Comparison of ENCODE assay signal across 22 cellular contexts in the genomic region with DNA sequence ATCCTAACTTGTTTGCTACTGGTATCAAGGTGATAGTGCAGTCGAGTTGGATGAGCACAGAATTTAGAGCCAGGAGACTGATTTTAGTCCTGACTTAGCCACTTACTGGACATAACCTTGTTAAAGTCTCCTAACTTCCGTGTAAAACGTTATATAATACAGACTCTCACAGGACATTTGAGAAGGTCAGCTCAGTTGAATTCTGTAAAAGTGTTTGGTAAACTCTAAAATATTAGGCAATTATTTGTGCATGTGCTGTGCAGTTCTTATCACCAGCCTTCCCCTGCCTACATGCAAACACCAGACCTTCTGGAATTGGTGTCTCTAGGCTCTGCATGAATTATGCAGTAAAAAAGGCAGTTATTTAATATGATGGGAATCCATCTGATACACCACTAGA. TPM values are rescaled to one million over a fixed set of nuclear protein-coding genes. Genes with fewer than 3 reads are reported as not detected.
DNase-seq lines count a peak whose midpoint lies in the region; ATAC-seq, FAIRE-seq and TF ChIP-seq lines count a peak whose summit lies in the region.
"Had no signal": no experiment of that assay in that cellular context is flagged by ENCODE, and none has a peak within 500 bp of the region (broad histone marks: within the 10 kb centered on the region; RNA-seq: fewer than 3 reads in every experiment).

No MANE protein-coding gene starts in this region.

- no peak overlapping the region; the same call in 1 of the 2 replicates for H3K18ac ChIP-seq in IMR-90 (ENCODE audit: low read depth, low read length)

- H3K4me1 ChIP-seq in IMR-90 (ENCODE audit: control insufficient read depth, insufficient read depth, low read length) (peaks cover 10% of the 10 kb centered on the region), astrocyte (ENCODE audit: insufficient read depth, low read length) (peaks cover 42% of the 10 kb centered on the region), right lobe of liver (peaks cover 0 to 72% (median 24%) of the 10 kb centered on the region in 4 donors), skeletal muscle tissue (ENCODE audit: control insufficient read depth in 3 of 3, insufficient read depth in 3 of 3, low read length in 3 of 3) (peaks cover 42 to 44% (median 43%) of the 10 kb centered on the region in 3 donors)

- H4K91ac ChIP-seq in IMR-90 (ENCODE audit: insufficient read depth, low read depth, low read length) = no peak overlapping the region

- no peak for FAIRE-seq in astrocyte (lab: Jason Lieb, UNC)
- FAIRE-seq: GM12891, RCC 7860 had no signal

- H2BK15ac ChIP-seq in IMR-90 (ENCODE audit: low read depth, low read length) = no peak overlapping the region

- POLR2A ChIA-PET in IMR-90 (lab: Charles Lee; ENCODE audit: unreplicated experiment) = no interaction called here
- POLR2A ChIA-PET in T-cell (lab: Charles Lee) = no interaction called here
- POLR2A ChIA-PET in CD4-positive, alpha-beta T cell (lab: Charles Lee) = no interaction called here

- H2BK5ac ChIP-seq in IMR-90 (ENCODE audit: low read depth, low read length, poor library complexity, severe bottlenecking) = peak overlapping the region; percentile 57

- no peak for DNase-seq in IMR-90
- DNase-seq in astrocyte (ENCODE audit: low read depth) = no peak
- no peak for DNase-seq in right lobe of liver
- no peak for DNase-seq in NCI-H526 treated with DMSO at 0.1 percent for 48 hours (lab: John Stamatoyannopoulos, UW)
- DNase-seq in T-cell = no peak
- DNase-seq in CD4-positive, alpha-beta T cell = no peak
- no peak for DNase-seq in DMS114 treated with DMSO at 0.1 percent for 48 hours (lab: John Stamatoyannopoulos, UW; ENCODE audit: unreplicated experiment)
- DNase-seq: ACHN; activated CD4-positive, alpha-beta T cell treated with anti-CD3 and anti-CD28 coated beads for 48 hours; activated naive CD4-positive, alpha-beta T cell; activated T-cell treated with anti-CD3 and anti-CD28 coated beads, Interleukin-2, amount 50 U/mL, for 4 hours; GOT3; MG63; naive thymus-derived CD4-positive, alpha-beta T cell; NCI-H1436 treated with DMSO at 0.1 percent for 48 hours; NCI-H524; occipital lobe; uterus had no signal

- intact Hi-C loops in IMR-90 (cut with micrococcal nuclease) (no loop called here), right lobe of liver (cut with DNase I) (no loop called here)
- intact Hi-C loops in CD4-positive, alpha-beta T cell (cut with DNase I, micrococcal nuclease) = no loop called here

- H2BK120ac ChIP-seq in IMR-90 (ENCODE audit: low read depth, low read length) = no peak overlapping the region

- in situ Hi-C loops in IMR-90 (cut with MboI; ENCODE audit: low sequenced_read_pairs) = no loop called here

- no peak for TF ChIP-seq CTCF in IMR-90 (conservative IDR thresholded peaks at IDR 0.05; ENCODE audit: low read depth, low read length)
- TF ChIP-seq CTCF in astrocyte (IDR thresholded peaks at IDR 0.05; ENCODE audit: insufficient read depth, low read depth, low read length) = no peak
- no peak for TF ChIP-seq CTCF in right lobe of liver (IDR thresholded peaks at IDR 0.05)
- no peak for TF ChIP-seq CTCF in CD4-positive, alpha-beta T cell (IDR thresholded peaks at IDR 0.05)

- H4K20me1 ChIP-seq in IMR-90 (ENCODE audit: insufficient read depth, low read length) (peaks cover 11% of the 10 kb centered on the region; the same call in 1 of the 2 replicates), astrocyte (ENCODE audit: insufficient read depth, low read length) (no peaks in the 10 kb centered on the region)
- H4K20me1 ChIP-seq: BLaER1 had no signal

- BruUV-seq in IMR-90 (replicated peaks; lab: Mats Ljungman, UMichigan) = no TSS peak

- peaks cover 62% of the 10 kb centered on the region for H3K79me2 ChIP-seq in astrocyte (ENCODE audit: insufficient read depth, low read length)

- H3K4me2 ChIP-seq in IMR-90 (ENCODE audit: low read depth, low read length) (peak overlapping the region; percentile 30; the same call in 1 of the 2 replicates), astrocyte (ENCODE audit: low read length) (peak overlapping the region; percentile 57)
- H3K4me2 ChIP-seq: BLaER1 had no signal

- H3K27ac ChIP-seq in IMR-90 (ENCODE audit: insufficient read depth, low read length) (no peak overlapping the region), astrocyte (ENCODE audit: low read depth, low read length) (peak overlapping the region; percentile 73), right lobe of liver (peak overlapping the region; percentile 20 to 72 (median 48)), skeletal muscle tissue (ENCODE audit: low read depth, low read length) (peak overlapping the region; percentile 28)
- no peak overlapping the region for H3K27ac ChIP-seq in CD4-positive, alpha-beta T cell (ENCODE audit: low read depth, low read length)
- H3K27ac ChIP-seq: BLaER1, uterus had no signal

- H3K27me3 ChIP-seq in IMR-90 (ENCODE audit: control insufficient read depth, insufficient read depth, low read length) (no peaks in the 10 kb centered on the region), astrocyte (ENCODE audit: insufficient read depth, low read length) (no peaks in the 10 kb centered on the region), right lobe of liver (no peaks in the 10 kb centered on the region), skeletal muscle tissue (ENCODE audit: control insufficient read depth in 3 of 3, insufficient read depth in 3 of 3, low read length in 3 of 3) (no peaks in the 10 kb centered on the region)
- H3K27me3 ChIP-seq in CD4-positive, alpha-beta T cell (ENCODE audit: control insufficient read depth, insufficient read depth, low read length) = no peaks in the 10 kb centered on the region
- H3K27me3 ChIP-seq: BLaER1, MG63, uterus had no signal

- H3K56ac ChIP-seq in IMR-90 (ENCODE audit: extremely low read depth, insufficient read depth, low read length) = no peak overlapping the region

- no peaks in the 10 kb centered on the region for H3K27me3 Mint-ChIP-seq in astrocyte (ENCODE audit: low read depth, unreplicated experiment)
- no peaks in the 10 kb centered on the region for H3K27me3 Mint-ChIP-seq in T-cell
- H3K27me3 Mint-ChIP-seq in CD4-positive, alpha-beta T cell = no peaks in the 10 kb centered on the region
- H3K27me3 Mint-ChIP-seq: naive thymus-derived CD4-positive, alpha-beta T cell had no signal

- no CpG with 5 or more reads among the region's 3 CpGs for WGBS in IMR-90 (ENCODE audit: extremely low coverage in 2 of 2, insufficient read length in 1 of 2), 2 experiments
- 10% methylated on average over 3 of the region's 3 CpGs for WGBS in right lobe of liver (ENCODE audit: insufficient coverage, low coverage, low lambda C conversion rate, missing lambda C conversion rate)

- no peak overlapping the region for H2AK9ac ChIP-seq in IMR-90 (replicated peaks; ENCODE audit: low read depth, low read length, poor library complexity)

- H3K9me3 ChIP-seq in IMR-90 (ENCODE audit: control insufficient read depth, insufficient read depth, low read length) (no peaks in the 10 kb centered on the region), astrocyte (ENCODE audit: insufficient read depth, low read depth, low read length) (no peaks in the 10 kb centered on the region), right lobe of liver (no peaks in the 10 kb centered on the region), skeletal muscle tissue (ENCODE audit: control insufficient read depth in 3 of 3, low read length in 3 of 3) (no peaks in the 10 kb centered on the region)
- H3K9me3 ChIP-seq in CD4-positive, alpha-beta T cell (ENCODE audit: control insufficient read depth, low read length) = no peaks in the 10 kb centered on the region
- H3K9me3 ChIP-seq: MG63, uterus had no signal

- TF ChIP-seq RAD21 in IMR-90 (IDR thresholded peaks at IDR 0.05; ENCODE audit: low read length) = no peak

- no peak overlapping the region for H3K4me3 ChIP-seq in IMR-90 (ENCODE audit: insufficient read depth, low read depth, low read length)
- H3K4me3 ChIP-seq in astrocyte (ENCODE audit: insufficient read depth, low read depth, low read length) = no peak overlapping the region
- H3K4me3 ChIP-seq in right lobe of liver = no peak overlapping the region
- H3K4me3 ChIP-seq in skeletal muscle tissue (ENCODE audit: low read length in 3 of 3) = no peak overlapping the region
- H3K4me3 ChIP-seq: BLaER1, MG63, uterus had no signal

- H3K4me3 Mint-ChIP-seq in astrocyte (ENCODE audit: unreplicated experiment) = no peak overlapping the region
- no peak overlapping the region for H3K4me3 Mint-ChIP-seq in T-cell
- no peak overlapping the region for H3K4me3 Mint-ChIP-seq in CD4-positive, alpha-beta T cell
- H3K4me3 Mint-ChIP-seq: activated T-cell treated with anti-CD3 and anti-CD28 coated beads, Interleukin-2, amount 50 U/mL, for 4 hours; naive thymus-derived CD4-positive, alpha-beta T cell had no signal

- H3K79me1 ChIP-seq in IMR-90 (ENCODE audit: low read depth in 1 of 2, low read length in 2 of 2) = peaks cover 28 to 51% of the 10 kb centered on the region in 2 experiments

- no peak overlapping the region for H4K8ac ChIP-seq in IMR-90 (ENCODE audit: low read depth in 2 of 2, low read length in 2 of 2)

- no peaks in the 10 kb centered on the region for H3K9me3 Mint-ChIP-seq in astrocyte (ENCODE audit: unreplicated experiment)
- H3K9me3 Mint-ChIP-seq in T-cell = no peaks in the 10 kb centered on the region
- no peaks in the 10 kb centered on the region for H3K9me3 Mint-ChIP-seq in CD4-positive, alpha-beta T cell
- H3K9me3 Mint-ChIP-seq: activated T-cell treated with anti-CD3 and anti-CD28 coated beads, Interleukin-2, amount 50 U/mL, for 4 hours; naive thymus-derived CD4-positive, alpha-beta T cell had no signal

- dilution Hi-C loops in IMR-90 (cut with HindIII; ENCODE audit: low sequenced_read_pairs, unreplicated experiment) = no loop called here

- CTCF ChIA-PET in IMR-90 (lab: Yijun Ruan, JAX) (no interaction called here), T-cell (lab: Charles Lee) (interaction anchor here in 1 of 2 donors (0.5 kb wide), 1 partner anchor 35 kb away, joined by 4 read pairs; no protein-coding TSS in a partner anchor)
- CTCF ChIA-PET in CD4-positive, alpha-beta T cell (lab: Charles Lee) = no interaction called here

- no peak overlapping the region for H4K5ac ChIP-seq in IMR-90 (ENCODE audit: low read depth, low read length)

- H3K23ac ChIP-seq in IMR-90 (ENCODE audit: low read depth, low read length) = no peak overlapping the region

- H3K4me1 Mint-ChIP-seq in astrocyte (ENCODE audit: low read depth, unreplicated experiment) (peaks cover 48% of the 10 kb centered on the region), T-cell (peaks cover 47 to 53% (median 52%) of the 10 kb centered on the region in 3 donors)
- H3K4me1 Mint-ChIP-seq in CD4-positive, alpha-beta T cell (ENCODE audit: low read depth) = peaks cover 50% of the 10 kb centered on the region

- H3K14ac ChIP-seq in IMR-90 (replicated peaks; ENCODE audit: low read depth, low read length) = no peak overlapping the region; the same call in 1 of the 2 replicates

- no peak overlapping the region for H2AFZ ChIP-seq in IMR-90 (replicated peaks; ENCODE audit: low read length, poor library complexity)
- no peak overlapping the region for H2AFZ ChIP-seq in astrocyte (ENCODE audit: low read depth, low read length)

- H2AK5ac ChIP-seq in IMR-90 (ENCODE audit: low read depth, low read length) = no peak overlapping the region; the same call in 1 of the 2 replicates

- H3K27ac Mint-ChIP-seq in astrocyte (ENCODE audit: unreplicated experiment) (peak overlapping the region; percentile 50), T-cell (no peak overlapping the region)
- no peak overlapping the region for H3K27ac Mint-ChIP-seq in CD4-positive, alpha-beta T cell
- H3K27ac Mint-ChIP-seq: naive thymus-derived CD4-positive, alpha-beta T cell had no signal

- TF ChIP-seq POLR2A in IMR-90 (IDR thresholded peaks at IDR 0.05; ENCODE audit: low read depth, low read length) = no peak
- no peak for TF ChIP-seq POLR2A in right lobe of liver (IDR thresholded peaks at IDR 0.05)

- no peak overlapping the region for H3K4ac ChIP-seq in IMR-90 (ENCODE audit: low read depth, low read length)

- H3K9me1 ChIP-seq in IMR-90 (ENCODE audit: insufficient read depth, low read length) = peaks cover 12% of the 10 kb centered on the region

- H3K36me3 ChIP-seq in IMR-90 (ENCODE audit: control insufficient read depth, insufficient read depth, low read length) (no peaks in the 10 kb centered on the region), astrocyte (ENCODE audit: insufficient read depth, low read length) (no peaks in the 10 kb centered on the region), right lobe of liver (no peaks in the 10 kb centered on the region), skeletal muscle tissue (ENCODE audit: control insufficient read depth in 3 of 3, insufficient read depth in 3 of 3, low read length in 3 of 3) (no peaks in the 10 kb centered on the region)
- H3K36me3 ChIP-seq: BLaER1, MG63, uterus had no signal

- H3K36me3 Mint-ChIP-seq in astrocyte (ENCODE audit: low read depth, unreplicated experiment) (no peaks in the 10 kb centered on the region), T-cell (no peaks in the 10 kb centered on the region)
- H3K36me3 Mint-ChIP-seq in CD4-positive, alpha-beta T cell (ENCODE audit: low read depth) = no peaks in the 10 kb centered on the region

- H2BK20ac ChIP-seq in IMR-90 (ENCODE audit: low read depth, low read length) = peak overlapping the region; percentile 8; the same call in 1 of the 2 replicates

- no peak for ATAC-seq in IMR-90 (ENCODE audit: low read depth)
- peak; percentile 57 to 87 (median 80) for ATAC-seq in right lobe of liver
- no peak for ATAC-seq in T-cell (replicated peaks in 1 of 4)
- no peak for ATAC-seq in CD4-positive, alpha-beta T cell (ENCODE audit: poor library complexity)
- ATAC-seq: activated T-cell treated with anti-CD3 and anti-CD28 coated beads, Interleukin-2, amount 50 U/mL, for 4 hours; naive thymus-derived CD4-positive, alpha-beta T cell had no signal

- H3K9ac ChIP-seq in IMR-90 (ENCODE audit: low read depth, low read length) (no peak overlapping the region; the same call in 1 of the 2 replicates), astrocyte (ENCODE audit: low read length) (peak overlapping the region; percentile 53), skeletal muscle tissue (ENCODE audit: low read depth in 1 of 3, low read length in 3 of 3) (no peak overlapping the region)
- H3K9ac ChIP-seq: BLaER1 had no signal

RNA-seq across cellular contexts. Expression of a gene that starts 45.4 kb away (rescaled TPM):
- total RNA-seq in IMR-90 (2012; rRNA removed) (22.2 and 24.6 TPM in 2 replicates), astrocyte (18.4 and 18.5 TPM in 2 replicates), right lobe of liver (10 to 100 TPM; 34.2 to 67.4 (median 37.8) TPM), skeletal muscle tissue (21.4 TPM), T-cell (10 to 100 TPM in 3 of 5 donors, 1 to 10 TPM in 2; 6.7 to 11.1 (median 10.7) TPM)
- polyA plus RNA-seq in IMR-90 (2012; rRNA removed) = 3.9 and 4.7 TPM in 2 replicates
- 1.6 and 2.5 TPM in 2 replicates for polyA plus RNA-seq in IMR-90 (2012; cell fraction: cytosol; rRNA removed)
- 1.7 and 5.1 TPM in 2 replicates for polyA plus RNA-seq in IMR-90 (2012; cell fraction: nucleus; rRNA removed; ENCODE audit: low replicate concordance)
- total RNA-seq in CD4-positive, alpha-beta T cell = 1 to 10 TPM; 7.5 to 7.7 TPM

Comparison
In these comparisons a context has a peak if more than half of its experiments do, and no peak if none do; other contexts are left out.
1. ATAC-seq: peak in right lobe of liver (4 of 4); none in IMR-90 (single experiment), T-cell (0 of 4) and CD4-positive, alpha-beta T cell (single experiment).
2. H3K27ac ChIP-seq: peak in astrocyte (single experiment), right lobe of liver (3 of 3) and skeletal muscle tissue (single experiment); none in IMR-90 (single experiment) and CD4-positive, alpha-beta T cell (single experiment).